10 cellular contexts compared by ENCODE assay signal in genomic region chr17:2892305-2892971, GRCh38.
DNase-seq lines count a peak whose midpoint lies in the region; ATAC-seq and TF ChIP-seq lines count a peak whose summit lies in the region.
"Had no signal": no experiment of that assay in that cellular context is flagged by ENCODE, and none has a peak within 500 bp of the region (broad histone marks: within the 10 kb centered on the region; RNA-seq: fewer than 3 reads in every experiment).

No MANE protein-coding gene starts in this region.

- H3K4me3 ChIP-seq in SJCRH30 (no peak overlapping the region), heart right ventricle (no peak overlapping the region)

- peak; percentile 24 for DNase-seq in stimulated activated CD4-positive, alpha-beta T cell treated with anti-CD3 and anti-CD28 coated beads, Interleukin-15, amount 100 ng/mL, for 24 hours
- no peak for DNase-seq in stimulated activated CD4-positive, alpha-beta T cell treated with anti-CD3 and anti-CD28 coated beads, Interleukin-2, amount 100 ng/mL, for 48 hours
- DNase-seq in SJCRH30 (peak; percentile 31 to 43), heart right ventricle (no peak), ureter (ENCODE audit: low spot score) (peak; percentile 58), dedifferentiated amniotic fluid mesenchymal stem cell (ENCODE audit: extremely low spot score) (no peak), NCI-H1105 (lab: John Stamatoyannopoulos, UW) (no peak)
- DNase-seq: activated CD8-positive, alpha-beta memory T cell treated with anti-CD3 and anti-CD28 coated beads, Interleukin-2, amount 50 U/mL, for 4 hours; stimulated activated naive CD4-positive, alpha-beta T cell treated with Interleukin-2 at 50 U/mL for 16 hours had no signal

- no peak for TF ChIP-seq CTCF in heart right ventricle (IDR thresholded peaks at IDR 0.05)

- no peaks in the 10 kb centered on the region for H3K9me3 ChIP-seq in SJCRH30 (replicated peaks)
- H3K9me3 ChIP-seq in heart right ventricle, result no peaks in the 10 kb centered on the region

- H3K4me1 ChIP-seq in SJCRH30, result peaks cover 4% of the 10 kb centered on the region; the same call in 1 of the 2 replicates
- H3K4me1 ChIP-seq in heart right ventricle, result peaks cover 0 to 15% (median 0%) of the 10 kb centered on the region in 9 donors

- ATAC-seq in heart right ventricle (peak in 6 of 8 donors; percentile 48 to 92 (median 69)), GM21381 (IDR thresholded peaks at IDR 0.05; ENCODE audit: unreplicated experiment) (no peak)

- no peak overlapping the region for H3K27ac ChIP-seq in SJCRH30
- no peak overlapping the region for H3K27ac ChIP-seq in heart right ventricle

- 70 to 71% methylated on average over 8 of the region's 8 CpGs for WGBS in heart right ventricle, 2 donors

- intact Hi-C loops in heart right ventricle (cut with DNase I), result no loop called here

- H3K36me3 ChIP-seq in SJCRH30, result no peaks in the 10 kb centered on the region
- H3K36me3 ChIP-seq in heart right ventricle, result no peaks in the 10 kb centered on the region

- H3K27me3 ChIP-seq in SJCRH30 (no peaks in the 10 kb centered on the region), heart right ventricle (no peaks in the 10 kb centered on the region)

Comparison
In these comparisons a context has a peak if more than half of its experiments do, and no peak if none do; other contexts are left out.
1. DNase-seq: peak in stimulated activated CD4-positive, alpha-beta T cell treated with anti-CD3 and anti-CD28 coated beads, Interleukin-15, amount 100 ng/mL, for 24 hours (single experiment), SJCRH30 (2 of 2) and ureter (single experiment); none in stimulated activated CD4-positive, alpha-beta T cell treated with anti-CD3 and anti-CD28 coated beads, Interleukin-2, amount 100 ng/mL, for 48 hours (0 of 2), heart right ventricle (0 of 2), dedifferentiated amniotic fluid mesenchymal stem cell (single experiment) and NCI-H1105 (single experiment).